Comparison of ENCODE assay signal across 26 cellular contexts in genomic region chr15:40292246-40292645, GRCh38. TPM values are rescaled to one million over a fixed set of nuclear protein-coding genes. Genes with fewer than 3 reads are reported as not detected.
DNase-seq lines count a peak whose midpoint lies in the region; ATAC-seq, FAIRE-seq and TF ChIP-seq lines count a peak whose summit lies in the region.
"Had no signal": no experiment of that assay in that cellular context is flagged by ENCODE, and none has a peak within 500 bp of the region (broad histone marks: within the 10 kb centered on the region; RNA-seq: fewer than 3 reads in every experiment).

No MANE protein-coding gene starts in this region.

- TF ChIP-seq EP300 in HepG2 (IDR thresholded peaks at IDR 0.05; ENCODE audit: low read depth in 2 of 2, low read length in 2 of 2) (no peak), HepG2 (CRISPR knock-in tag; IDR thresholded peaks at IDR 0.05; ENCODE audit: borderline replicate concordance) (no peak)

- DNase-seq in Right ventricle myocardium superior: peak; percentile 8
- DNase-seq in right atrium auricular region (ENCODE audit: low spot score): no peak
- no peak for DNase-seq in HepG2 (ENCODE audit: low spot score)
- no peak for DNase-seq in right lobe of liver
- DNase-seq in caudate nucleus (lab: John Stamatoyannopoulos, UW): no peak
- no peak for DNase-seq in AG20443 (ENCODE audit: low spot score)
- DNase-seq: AML-193; BE2C; Calu3; CD4-positive, alpha-beta T cell; CD8-positive, alpha-beta memory T cell; DMS53; DMS79 treated with DMSO at 0.1 percent for 48 hours; GF-D8 had no signal

- no peak overlapping the region for H3K9ac ChIP-seq in HepG2 (ENCODE audit: insufficient read depth, low read depth, low read length)
- H3K9ac ChIP-seq: BLaER1 treated with 17β-estradiol and CSF1 and Interleukin-3, amounts not matched to agents 10 nM and 100 nM had no signal

- TF ChIP-seq CTCF in right atrium auricular region (IDR thresholded peaks at IDR 0.05) (no peak), HepG2 (CRISPR knock-in tag; IDR thresholded peaks at IDR 0.05) (no peak), right lobe of liver (IDR thresholded peaks at IDR 0.05) (no peak)

- no peaks in the 10 kb centered on the region for H3K36me3 ChIP-seq in right atrium auricular region
- no peaks in the 10 kb centered on the region for H3K36me3 ChIP-seq in HepG2 (replicated peaks in 1 of 2; ENCODE audit: control insufficient read depth in 1 of 2, insufficient read depth in 2 of 2, low read length in 2 of 2)
- H3K36me3 ChIP-seq in right lobe of liver: no peaks in the 10 kb centered on the region
- H3K36me3 ChIP-seq: BE2C, HAP-1 had no signal

- H3K27ac ChIP-seq in right atrium auricular region (no peak overlapping the region), HepG2 (ENCODE audit: extremely low read length, insufficient read depth, low read length) (no peak overlapping the region), right lobe of liver (no peak overlapping the region), caudate nucleus (ENCODE audit: low read depth, low read length) (peak overlapping the region; percentile 27)
- H3K27ac ChIP-seq: 22Rv1; BLaER1 treated with 17β-estradiol and CSF1 and Interleukin-3, amounts not matched to agents 10 nM and 100 nM had no signal

- POLR2A ChIA-PET in HepG2 (lab: Yijun Ruan, JAX): no interaction called here

- H3K27me3 ChIP-seq in right atrium auricular region (no peaks in the 10 kb centered on the region), HepG2 (ENCODE audit: control insufficient read depth in 1 of 2, insufficient read depth in 2 of 2, low read length in 2 of 2) (peaks cover 22 to 97% of the 10 kb centered on the region in 2 experiments), right lobe of liver (no peaks in the 10 kb centered on the region)
- H3K27me3 ChIP-seq: BE2C; BLaER1 treated with 17β-estradiol and CSF1 and Interleukin-3, amounts not matched to agents 10 nM and 100 nM had no signal

- no peak for FAIRE-seq in HepG2 (lab: Jason Lieb, UNC)
- FAIRE-seq: A204.1, GM12891, GM18507, H54 had no signal

- in situ Hi-C loops in HepG2 (cut with HindIII; ENCODE audit: extremely low pct_ligation_motif_present, low pct_unique_long_range_greater_than_20kb): no loop called here

- H3K4me3 ChIP-seq in right atrium auricular region: no peak overlapping the region
- H3K4me3 ChIP-seq in HepG2 (replicated peaks in 1 of 3; ENCODE audit: insufficient read depth in 1 of 3, low read depth in 2 of 3, low read length in 3 of 3): no peak overlapping the region
- H3K4me3 ChIP-seq in right lobe of liver: no peak overlapping the region
- H3K4me3 ChIP-seq: BLaER1 treated with 17β-estradiol and CSF1 and Interleukin-3, amounts not matched to agents 10 nM and 100 nM; HAP-1 had no signal

- no CpG with 5 or more reads among the region's 3 CpGs for WGBS in HepG2 (ENCODE audit: low lambda C conversion rate)
- 40% methylated on average over 1 of the region's 3 CpGs for WGBS in right lobe of liver (ENCODE audit: insufficient coverage, low coverage, low lambda C conversion rate, missing lambda C conversion rate)

- intact Hi-C loops in Right ventricle myocardium superior (cut with DNase I): no loop called here
- intact Hi-C loops in HepG2 (cut with micrococcal nuclease; ENCODE audit: unreplicated experiment): no loop called here
- intact Hi-C loops in right lobe of liver (cut with DNase I): no loop called here

- no peaks in the 10 kb centered on the region for H4K20me1 ChIP-seq in HepG2 (ENCODE audit: insufficient read depth, low read length)

- peaks cover 0 to 47% of the 10 kb centered on the region in 2 donors for H3K4me1 ChIP-seq in right atrium auricular region
- peaks cover 10% of the 10 kb centered on the region; the same call in 1 of the 2 replicates for H3K4me1 ChIP-seq in HepG2 (ENCODE audit: insufficient read depth, low read length)
- H3K4me1 ChIP-seq in right lobe of liver: peaks cover 0 to 13% (median 0%) of the 10 kb centered on the region in 4 donors
- H3K4me1 ChIP-seq: BE2C had no signal

- H3K9me3 ChIP-seq in right atrium auricular region (no peaks in the 10 kb centered on the region), HepG2 (ENCODE audit: low read length) (no peaks in the 10 kb centered on the region), right lobe of liver (no peaks in the 10 kb centered on the region)
- H3K9me3 ChIP-seq: BE2C; BLaER1 treated with 17β-estradiol and CSF1 and Interleukin-3, amounts not matched to agents 10 nM and 100 nM; HAP-1 had no signal

- no peak for TF ChIP-seq POLR2A in HepG2 (IDR thresholded peaks at IDR 0.05; ENCODE audit: insufficient read depth in 1 of 2, low read depth in 2 of 2, low read length in 2 of 2)
- TF ChIP-seq POLR2A in right lobe of liver (IDR thresholded peaks at IDR 0.05): no peak

- BruUV-seq in HepG2 (replicated peaks; lab: Mats Ljungman, UMichigan): no TSS peak

- CTCF ChIA-PET in HepG2 (lab: Yijun Ruan, JAX; ENCODE audit: low intra/inter-chr PET ratio, low total read pairs): no interaction called here

- ATAC-seq in Right ventricle myocardium superior (ENCODE audit: poor library complexity) (no peak), HepG2 (no peak), right lobe of liver (no peak), HG02852 (IDR thresholded peaks at IDR 0.05; ENCODE audit: unreplicated experiment) (no peak), HG02763 (IDR thresholded peaks at IDR 0.05; ENCODE audit: unreplicated experiment) (no peak)

- H3K79me2 ChIP-seq in HepG2 (ENCODE audit: insufficient read depth, low read length): no peaks in the 10 kb centered on the region

- H2AFZ ChIP-seq in HepG2 (ENCODE audit: low read length): no peak overlapping the region

- no peak overlapping the region for H3K4me2 ChIP-seq in HepG2 (ENCODE audit: low read depth, low read length)

- no peak for TF ChIP-seq RAD21 in HepG2 (CRISPR knock-in tag; IDR thresholded peaks at IDR 0.05)

RNA-seq across cellular contexts. Expression of gene ANKRD63, which starts 9.4 kb away (rescaled TPM):
- total RNA-seq in Right ventricle myocardium superior (0.65 TPM), right atrium auricular region (1 to 10 TPM in 1 of 2 donors, under 1 TPM in 1; 0.44 to 1.3 TPM), HepG2 (2016; rRNA removed; fragmentation: Illumina TruSeq; extraction: Trizol) (not detected in 2 replicates), right lobe of liver (under 1 TPM in 1 of 6 experiments, not detected in 5; 0.24 TPM)
- not detected in 2 replicates for total RNA-seq in HepG2 (2016; cell fraction: cytosol; rRNA removed; fragmentation: Illumina TruSeq; extraction: Trizol; ENCODE audit: low read depth)
- not detected in 2 replicates for total RNA-seq in HepG2 (2016; cell fraction: insoluble cytoplasmic fraction; rRNA removed; fragmentation: Illumina TruSeq; extraction: Trizol)
- not detected in 2 replicates for total RNA-seq in HepG2 (2016; cell fraction: membrane; rRNA removed; fragmentation: Illumina TruSeq; extraction: Trizol)
- total RNA-seq in HepG2 (2016; cell fraction: nucleus; rRNA removed; fragmentation: Illumina TruSeq; extraction: Trizol): not detected in 2 replicates
- not detected in 2 replicates for polyA plus RNA-seq in HepG2 (2011; rRNA removed)
- polyA plus RNA-seq in HepG2 (2011; cell fraction: cytosol; rRNA removed): not detected in 2 replicates
- polyA plus RNA-seq in HepG2 (2011; cell fraction: nucleus; rRNA removed): not detected in 2 replicates
- polyA plus RNA-seq in HepG2 (2012): not detected in 2 replicates
- not detected in 2 replicates for polyA plus RNA-seq in HepG2 (2016; cell fraction: cytosol; fragmentation: Illumina TruSeq; extraction: Trizol; ENCODE audit: low read depth)
- not detected in 2 replicates for polyA plus RNA-seq in HepG2 (2016; cell fraction: insoluble cytoplasmic fraction; fragmentation: Illumina TruSeq; extraction: Trizol; ENCODE audit: low read depth)
- not detected in 2 replicates for polyA plus RNA-seq in HepG2 (2016; cell fraction: membrane; fragmentation: Illumina TruSeq; extraction: Trizol; ENCODE audit: low read depth)
- polyA plus RNA-seq in HepG2 (2016; cell fraction: nucleus; fragmentation: Illumina TruSeq; extraction: Trizol; ENCODE audit: insufficient read depth, low read depth): not detected in 2 replicates
- 0.42 TPM in 1 of 2 replicates, not detected in the other for polyA minus RNA-seq in HepG2 (2011; rRNA and poly(A)+ RNA removed; ENCODE audit: low replicate concordance)
- not detected in 2 replicates for polyA minus RNA-seq in HepG2 (2011; cell fraction: cytosol; rRNA and poly(A)+ RNA removed)
- polyA minus RNA-seq in HepG2 (2011; cell fraction: nucleus; rRNA and poly(A)+ RNA removed): not detected in 2 replicates
- total RNA-seq: Calu3; CD4-positive, alpha-beta T cell; CD8-positive, alpha-beta memory T cell had no signal
- polyA plus RNA-seq: AG04450; CD14-positive monocyte; CD8-positive, alpha-beta memory T cell; GM23338 had no signal

RNA-seq across cellular contexts. Expression of gene PLCB2, which starts 15.5 kb away (rescaled TPM):
- total RNA-seq in Right ventricle myocardium superior (7.7 TPM), right atrium auricular region (1 to 10 TPM; 1.9 to 8.4 TPM), HepG2 (2016; rRNA removed; fragmentation: Illumina TruSeq; extraction: Trizol) (not detected in 2 replicates), right lobe of liver (10 to 100 TPM in 2 of 6 experiments, 1 to 10 TPM in 4; 5.0 to 18.0 (median 7.2) TPM)
- not detected in 2 replicates for total RNA-seq in HepG2 (2016; cell fraction: cytosol; rRNA removed; fragmentation: Illumina TruSeq; extraction: Trizol; ENCODE audit: low read depth)
- total RNA-seq in HepG2 (2016; cell fraction: insoluble cytoplasmic fraction; rRNA removed; fragmentation: Illumina TruSeq; extraction: Trizol): not detected in 2 replicates
- total RNA-seq in HepG2 (2016; cell fraction: membrane; rRNA removed; fragmentation: Illumina TruSeq; extraction: Trizol): not detected in 2 replicates
- not detected in 2 replicates for total RNA-seq in HepG2 (2016; cell fraction: nucleus; rRNA removed; fragmentation: Illumina TruSeq; extraction: Trizol)
- 0.11 TPM in 1 of 2 replicates, not detected in the other for polyA plus RNA-seq in HepG2 (2011; rRNA removed)
- polyA plus RNA-seq in HepG2 (2011; cell fraction: cytosol; rRNA removed): 0.05 and 0.06 TPM in 2 replicates
- polyA plus RNA-seq in HepG2 (2011; cell fraction: nucleus; rRNA removed): 0.39 and 0.71 TPM in 2 replicates
- polyA plus RNA-seq in HepG2 (2012): not detected in 2 replicates
- not detected in 2 replicates for polyA plus RNA-seq in HepG2 (2016; cell fraction: cytosol; fragmentation: Illumina TruSeq; extraction: Trizol; ENCODE audit: low read depth)
- not detected in 2 replicates for polyA plus RNA-seq in HepG2 (2016; cell fraction: insoluble cytoplasmic fraction; fragmentation: Illumina TruSeq; extraction: Trizol; ENCODE audit: low read depth)
- not detected in 2 replicates for polyA plus RNA-seq in HepG2 (2016; cell fraction: membrane; fragmentation: Illumina TruSeq; extraction: Trizol; ENCODE audit: low read depth)
- not detected in 2 replicates for polyA plus RNA-seq in HepG2 (2016; cell fraction: nucleus; fragmentation: Illumina TruSeq; extraction: Trizol; ENCODE audit: insufficient read depth, low read depth)
- 29.2 TPM in 1 of 2 replicates, not detected in the other for polyA minus RNA-seq in HepG2 (2011; rRNA and poly(A)+ RNA removed; ENCODE audit: low replicate concordance)
- not detected in 2 replicates for polyA minus RNA-seq in HepG2 (2011; cell fraction: cytosol; rRNA and poly(A)+ RNA removed)
- polyA minus RNA-seq in HepG2 (2011; cell fraction: nucleus; rRNA and poly(A)+ RNA removed): not detected in 2 replicates

RNA-seq across cellular contexts. Expression of gene INAFM2, which starts 31.2 kb away (rescaled TPM):
- total RNA-seq in Right ventricle myocardium superior: 56.2 TPM
- total RNA-seq in right atrium auricular region: 10 to 100 TPM; 45.5 to 48.9 TPM
- 6.5 and 8.1 TPM in 2 replicates for total RNA-seq in HepG2 (2016; rRNA removed; fragmentation: Illumina TruSeq; extraction: Trizol)
- 2.3 and 2.5 TPM in 2 replicates for total RNA-seq in HepG2 (2016; cell fraction: cytosol; rRNA removed; fragmentation: Illumina TruSeq; extraction: Trizol; ENCODE audit: low read depth)
- total RNA-seq in HepG2 (2016; cell fraction: insoluble cytoplasmic fraction; rRNA removed; fragmentation: Illumina TruSeq; extraction: Trizol): 6.7 and 7.0 TPM in 2 replicates
- 8.8 and 9.5 TPM in 2 replicates for total RNA-seq in HepG2 (2016; cell fraction: membrane; rRNA removed; fragmentation: Illumina TruSeq; extraction: Trizol)
- 5.3 and 7.0 TPM in 2 replicates for total RNA-seq in HepG2 (2016; cell fraction: nucleus; rRNA removed; fragmentation: Illumina TruSeq; extraction: Trizol)
- 5.4 and 5.5 TPM in 2 replicates for polyA plus RNA-seq in HepG2 (2011; rRNA removed)
- polyA plus RNA-seq in HepG2 (2011; cell fraction: cytosol; rRNA removed): 2.7 and 3.4 TPM in 2 replicates
- polyA plus RNA-seq in HepG2 (2011; cell fraction: nucleus; rRNA removed): 2.2 and 2.7 TPM in 2 replicates
- polyA plus RNA-seq in HepG2 (2012): 4.1 and 4.6 TPM in 2 replicates
- 1.7 and 3.1 TPM in 2 replicates for polyA plus RNA-seq in HepG2 (2016; cell fraction: cytosol; fragmentation: Illumina TruSeq; extraction: Trizol; ENCODE audit: low read depth)
- polyA plus RNA-seq in HepG2 (2016; cell fraction: insoluble cytoplasmic fraction; fragmentation: Illumina TruSeq; extraction: Trizol; ENCODE audit: low read depth): 6.6 and 7.4 TPM in 2 replicates
- 5.0 and 6.1 TPM in 2 replicates for polyA plus RNA-seq in HepG2 (2016; cell fraction: membrane; fragmentation: Illumina TruSeq; extraction: Trizol; ENCODE audit: low read depth)
- polyA plus RNA-seq in HepG2 (2016; cell fraction: nucleus; fragmentation: Illumina TruSeq; extraction: Trizol; ENCODE audit: insufficient read depth, low read depth): 5.7 and 8.4 TPM in 2 replicates
- polyA minus RNA-seq in HepG2 (2011; rRNA and poly(A)+ RNA removed; ENCODE audit: low replicate concordance): 3.4 and 5.5 TPM in 2 replicates
- 4.6 and 5.2 TPM in 2 replicates for polyA minus RNA-seq in HepG2 (2011; cell fraction: cytosol; rRNA and poly(A)+ RNA removed)
- 2.2 and 4.2 TPM in 2 replicates for polyA minus RNA-seq in HepG2 (2011; cell fraction: nucleus; rRNA and poly(A)+ RNA removed)
- total RNA-seq in right lobe of liver: 1 to 10 TPM; 4.6 to 8.7 (median 5.8) TPM

RNA-seq across cellular contexts. Expression of gene CCDC9B, which starts 48.5 kb away (rescaled TPM):
- total RNA-seq in Right ventricle myocardium superior (155 TPM), right atrium auricular region (10 to 100 TPM; 31.8 to 32.2 TPM), HepG2 (2016; rRNA removed; fragmentation: Illumina TruSeq; extraction: Trizol) (1.0 and 1.6 TPM in 2 replicates), right lobe of liver (10 to 100 TPM in 1 of 6 experiments, 1 to 10 TPM in 5; 4.2 to 11.9 (median 4.7) TPM)
- total RNA-seq in HepG2 (2016; cell fraction: cytosol; rRNA removed; fragmentation: Illumina TruSeq; extraction: Trizol; ENCODE audit: low read depth): 0.20 and 0.71 TPM in 2 replicates
- total RNA-seq in HepG2 (2016; cell fraction: insoluble cytoplasmic fraction; rRNA removed; fragmentation: Illumina TruSeq; extraction: Trizol): 0.89 and 1.7 TPM in 2 replicates
- 0.74 and 0.79 TPM in 2 replicates for total RNA-seq in HepG2 (2016; cell fraction: membrane; rRNA removed; fragmentation: Illumina TruSeq; extraction: Trizol)
- total RNA-seq in HepG2 (2016; cell fraction: nucleus; rRNA removed; fragmentation: Illumina TruSeq; extraction: Trizol): 5.4 and 6.0 TPM in 2 replicates
- polyA plus RNA-seq in HepG2 (2011; rRNA removed): 0.98 and 1.3 TPM in 2 replicates
- 0.34 and 0.46 TPM in 2 replicates for polyA plus RNA-seq in HepG2 (2011; cell fraction: cytosol; rRNA removed)
- 16.0 and 21.0 TPM in 2 replicates for polyA plus RNA-seq in HepG2 (2011; cell fraction: nucleus; rRNA removed)
- polyA plus RNA-seq in HepG2 (2012): 1.9 and 2.3 TPM in 2 replicates
- polyA plus RNA-seq in HepG2 (2016; cell fraction: cytosol; fragmentation: Illumina TruSeq; extraction: Trizol; ENCODE audit: low read depth): 0.20 and 0.31 TPM in 2 replicates
- 0.72 and 1.5 TPM in 2 replicates for polyA plus RNA-seq in HepG2 (2016; cell fraction: insoluble cytoplasmic fraction; fragmentation: Illumina TruSeq; extraction: Trizol; ENCODE audit: low read depth)
- polyA plus RNA-seq in HepG2 (2016; cell fraction: membrane; fragmentation: Illumina TruSeq; extraction: Trizol; ENCODE audit: low read depth): 0.16 and 0.26 TPM in 2 replicates
- 10.8 and 14.7 TPM in 2 replicates for polyA plus RNA-seq in HepG2 (2016; cell fraction: nucleus; fragmentation: Illumina TruSeq; extraction: Trizol; ENCODE audit: insufficient read depth, low read depth)
- polyA minus RNA-seq in HepG2 (2011; rRNA and poly(A)+ RNA removed; ENCODE audit: low replicate concordance): 3.8 and 11.1 TPM in 2 replicates
- polyA minus RNA-seq in HepG2 (2011; cell fraction: cytosol; rRNA and poly(A)+ RNA removed): 0.69 and 2.3 TPM in 2 replicates
- 16.1 and 20.5 TPM in 2 replicates for polyA minus RNA-seq in HepG2 (2011; cell fraction: nucleus; rRNA and poly(A)+ RNA removed)

RNA-seq across cellular contexts. Expression of gene PAK6, which starts 53.4 kb away (rescaled TPM):
- 9.7 TPM for total RNA-seq in Right ventricle myocardium superior
- total RNA-seq in right atrium auricular region: 10 to 100 TPM; 15.3 to 32.5 TPM
- total RNA-seq in HepG2 (2016; rRNA removed; fragmentation: Illumina TruSeq; extraction: Trizol): 0.07 TPM in 1 of 2 replicates, not detected in the other
- not detected in 2 replicates for total RNA-seq in HepG2 (2016; cell fraction: cytosol; rRNA removed; fragmentation: Illumina TruSeq; extraction: Trizol; ENCODE audit: low read depth)
- total RNA-seq in HepG2 (2016; cell fraction: insoluble cytoplasmic fraction; rRNA removed; fragmentation: Illumina TruSeq; extraction: Trizol): 0.09 TPM in 1 of 2 replicates, not detected in the other
- not detected in 2 replicates for total RNA-seq in HepG2 (2016; cell fraction: membrane; rRNA removed; fragmentation: Illumina TruSeq; extraction: Trizol)
- not detected in 2 replicates for total RNA-seq in HepG2 (2016; cell fraction: nucleus; rRNA removed; fragmentation: Illumina TruSeq; extraction: Trizol)
- polyA plus RNA-seq in HepG2 (2011; rRNA removed): 0.10 TPM in 1 of 2 replicates, not detected in the other
- polyA plus RNA-seq in HepG2 (2011; cell fraction: cytosol; rRNA removed): 0.13 TPM in 1 of 2 replicates, not detected in the other
- polyA plus RNA-seq in HepG2 (2011; cell fraction: nucleus; rRNA removed): 0.11 TPM in 1 of 2 replicates, not detected in the other
- polyA plus RNA-seq in HepG2 (2012): not detected in 2 replicates
- polyA plus RNA-seq in HepG2 (2016; cell fraction: cytosol; fragmentation: Illumina TruSeq; extraction: Trizol; ENCODE audit: low read depth): not detected in 2 replicates
- polyA plus RNA-seq in HepG2 (2016; cell fraction: insoluble cytoplasmic fraction; fragmentation: Illumina TruSeq; extraction: Trizol; ENCODE audit: low read depth): not detected in 2 replicates
- not detected in 2 replicates for polyA plus RNA-seq in HepG2 (2016; cell fraction: membrane; fragmentation: Illumina TruSeq; extraction: Trizol; ENCODE audit: low read depth)
- 0.22 TPM in 1 of 2 replicates, not detected in the other for polyA plus RNA-seq in HepG2 (2016; cell fraction: nucleus; fragmentation: Illumina TruSeq; extraction: Trizol; ENCODE audit: insufficient read depth, low read depth)
- 0.23 TPM in 1 of 2 replicates, not detected in the other for polyA minus RNA-seq in HepG2 (2011; rRNA and poly(A)+ RNA removed; ENCODE audit: low replicate concordance)
- not detected in 2 replicates for polyA minus RNA-seq in HepG2 (2011; cell fraction: cytosol; rRNA and poly(A)+ RNA removed)
- 0.52 TPM in 1 of 2 replicates, not detected in the other for polyA minus RNA-seq in HepG2 (2011; cell fraction: nucleus; rRNA and poly(A)+ RNA removed)
- total RNA-seq in right lobe of liver: under 1 TPM in 4 of 6 experiments, not detected in 2; 0.05 to 0.19 (median 0.10) TPM
- polyA plus RNA-seq: AG04450, CD14-positive monocyte had no signal
